Comparison of ENCODE assay signal across 9 cellular contexts in the genomic region with DNA sequence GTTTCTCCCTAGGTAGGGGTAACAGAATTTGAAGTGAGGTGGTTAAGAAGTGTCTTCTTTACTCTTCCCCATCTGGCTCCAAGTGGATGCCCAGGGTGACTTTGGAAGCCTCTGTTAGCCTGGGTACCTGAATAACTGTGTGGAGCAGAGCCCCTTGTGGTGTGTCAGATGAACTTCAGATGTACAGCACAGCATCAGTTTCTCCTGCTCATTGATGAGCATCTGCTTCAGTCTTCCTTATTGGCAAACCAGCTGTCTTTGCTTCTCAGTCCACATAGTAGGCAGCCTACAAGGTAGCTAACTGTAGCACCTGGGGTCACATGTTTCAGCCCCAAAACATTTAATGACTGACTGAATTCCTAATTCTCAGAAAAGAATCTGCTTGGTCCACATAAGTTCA. TPM values are rescaled to one million over a fixed set of nuclear protein-coding genes. Genes with fewer than 3 reads are reported as not detected.
DNase-seq lines count a peak whose midpoint lies in the region; ATAC-seq and TF ChIP-seq lines count a peak whose summit lies in the region.
"Had no signal": no experiment of that assay in that cellular context is flagged by ENCODE, and none has a peak within 500 bp of the region (broad histone marks: within the 10 kb centered on the region; RNA-seq: fewer than 3 reads in every experiment).

No MANE protein-coding gene starts in this region.

- H3K27ac ChIP-seq in VCaP (no peak overlapping the region), left lung (no peak overlapping the region)

- no peaks in the 10 kb centered on the region for H3K9me3 ChIP-seq in left lung

- DNase-seq in CMK (ENCODE audit: low read depth): peak; percentile 8
- no peak for DNase-seq in left lung
- DNase-seq in foreskin melanocyte: no peak
- no peak for DNase-seq in activated gamma-delta T cell treated with Interleukin-2 at 50 U/mL for 16 hours
- no peak for DNase-seq in NCI-H774 (lab: John Stamatoyannopoulos, UW)
- DNase-seq: left cardiac atrium had no signal

- intact Hi-C loops in left lung (cut with DNase I): no loop called here

- TF ChIP-seq CTCF in VCaP (conservative IDR thresholded peaks at IDR 0.05): peak; percentile 47
- TF ChIP-seq CTCF in left lung (IDR thresholded peaks at IDR 0.05): peak; percentile 19 to 35

- H3K27me3 ChIP-seq in left lung: no peaks in the 10 kb centered on the region

- no peaks in the 10 kb centered on the region for H3K4me1 ChIP-seq in left lung

- H3K36me3 ChIP-seq in left lung: no peaks in the 10 kb centered on the region

- ATAC-seq in GM18867 (IDR thresholded peaks at IDR 0.05; ENCODE audit: unreplicated experiment) (peak; percentile 86), HG03565 (IDR thresholded peaks at IDR 0.05; ENCODE audit: unreplicated experiment) (peak; percentile 61), left lung (peak; percentile 76)

- H3K4me3 ChIP-seq in left lung: no peak overlapping the region

RNA-seq across cellular contexts. Expression of a gene that starts 56.2 kb away (rescaled TPM):
- total RNA-seq in left lung: 10 to 100 TPM; 24.0 to 26.6 TPM
